7 cellular contexts compared by ENCODE assay signal in the genomic region with DNA sequence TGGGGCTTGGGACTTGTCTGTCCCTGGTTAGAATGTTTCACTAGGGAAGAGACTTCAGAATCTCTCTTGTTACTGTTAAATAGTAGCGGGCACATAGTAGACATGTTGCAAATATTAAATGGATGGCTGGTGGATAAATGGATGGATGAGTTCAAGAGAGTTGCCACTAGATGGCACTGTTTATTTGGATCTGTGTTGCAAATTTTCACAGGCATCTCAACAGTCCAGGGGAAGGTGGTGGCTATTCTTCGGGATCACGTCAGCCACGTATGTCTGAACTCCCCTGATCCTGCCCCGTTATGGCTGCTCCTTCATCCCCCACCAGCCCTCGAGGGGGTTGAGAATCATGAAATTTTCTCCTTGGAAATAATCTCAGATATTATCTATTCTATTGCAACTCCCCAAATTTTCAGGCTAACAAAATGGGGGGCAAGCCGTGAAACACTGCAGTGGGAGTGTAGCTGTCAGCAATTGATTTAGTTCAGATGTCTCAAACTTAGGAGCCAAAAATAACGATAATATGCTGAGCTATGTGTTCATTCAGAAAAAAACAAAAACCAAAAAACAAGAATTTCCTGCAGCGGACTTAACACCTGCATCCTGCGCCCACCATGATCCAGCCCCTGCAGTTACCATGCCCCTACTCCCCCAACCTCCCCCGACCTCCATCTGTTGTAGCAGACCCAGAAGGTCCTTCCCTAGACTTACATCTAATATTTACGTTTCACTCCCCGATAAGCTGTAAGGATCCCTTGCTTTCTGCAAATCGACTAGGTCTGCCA. TPM values are rescaled to one million over a fixed set of nuclear protein-coding genes. Genes with fewer than 3 reads are reported as not detected.
DNase-seq lines count a peak whose midpoint lies in the region; ATAC-seq and TF ChIP-seq lines count a peak whose summit lies in the region.

No MANE protein-coding gene starts in this region.

- H3K9me3 Mint-ChIP-seq in activated CD8-positive, alpha-beta T cell treated with anti-CD3 and anti-CD28 coated beads, Interleukin-2, amount 10 ng/mL, durations not matched to agents 7 days and 5 days (ENCODE audit: insufficient read depth), result no peaks in the 10 kb centered on the region

- CTCF ChIA-PET in activated CD8-positive, alpha-beta T cell treated with anti-CD3 and anti-CD28 coated beads, Interleukin-2, amount 10 ng/mL, durations not matched to agents 7 days and 5 days (lab: Charles Lee), result interaction anchor here (0.7 to 9.9 kb wide), 29 partner anchors 8 to 378 kb away, joined by 3 to 484 read pairs (median 9); a partner anchor contains a TSS

- no peak for TF ChIP-seq CTCF in omental fat pad (IDR thresholded peaks at IDR 0.05)

- H3K27ac Mint-ChIP-seq in activated CD8-positive, alpha-beta T cell treated with anti-CD3 and anti-CD28 coated beads, Interleukin-2, amount 10 ng/mL, durations not matched to agents 7 days and 5 days, result no peak overlapping the region

- POLR2A ChIA-PET in activated CD8-positive, alpha-beta T cell treated with anti-CD3 and anti-CD28 coated beads, Interleukin-2, amount 10 ng/mL, durations not matched to agents 7 days and 5 days (lab: Charles Lee), result interaction anchor here (0.6 to 2.8 kb wide), 4 partner anchors 29 to 378 kb away, joined by 3 to 17 read pairs (median 3); a partner anchor contains a TSS

- H3K27me3 Mint-ChIP-seq in activated CD8-positive, alpha-beta T cell treated with anti-CD3 and anti-CD28 coated beads, Interleukin-2, amount 10 ng/mL, durations not matched to agents 7 days and 5 days (ENCODE audit: low read depth), result no peaks in the 10 kb centered on the region

- DNase-seq in EH (ENCODE audit: low read depth) (peak; percentile 81), NCI-H446 treated with DMSO at 0.1 percent for 48 hours (lab: John Stamatoyannopoulos, UW) (peak; percentile 35), foreskin melanocyte (peak; percentile 54), omental fat pad (ENCODE audit: low spot score) (no peak)
- DNase-seq in activated CD8-positive, alpha-beta T cell treated with anti-CD3 and anti-CD28 coated beads, Interleukin-2, amount 10 ng/mL, durations not matched to agents 7 days and 5 days, result peak; percentile 58

- peak; percentile 86 for ATAC-seq in GM19452 (IDR thresholded peaks at IDR 0.05; ENCODE audit: unreplicated experiment)
- peak; percentile 83 for ATAC-seq in HG03439 (IDR thresholded peaks at IDR 0.05; ENCODE audit: unreplicated experiment)
- ATAC-seq in activated CD8-positive, alpha-beta T cell treated with anti-CD3 and anti-CD28 coated beads, Interleukin-2, amount 10 ng/mL, durations not matched to agents 7 days and 5 days, result peak; percentile 92
- ATAC-seq in omental fat pad (ENCODE audit: low FRiP score), result peak; percentile 77

- peak overlapping the region; percentile 31 for H3K4me3 Mint-ChIP-seq in activated CD8-positive, alpha-beta T cell treated with anti-CD3 and anti-CD28 coated beads, Interleukin-2, amount 10 ng/mL, durations not matched to agents 7 days and 5 days

- H3K4me1 Mint-ChIP-seq in activated CD8-positive, alpha-beta T cell treated with anti-CD3 and anti-CD28 coated beads, Interleukin-2, amount 10 ng/mL, durations not matched to agents 7 days and 5 days (ENCODE audit: low read depth), result peaks cover 22% of the 10 kb centered on the region

- no peaks in the 10 kb centered on the region for H3K36me3 Mint-ChIP-seq in activated CD8-positive, alpha-beta T cell treated with anti-CD3 and anti-CD28 coated beads, Interleukin-2, amount 10 ng/mL, durations not matched to agents 7 days and 5 days (ENCODE audit: low read depth)

RNA-seq across cellular contexts. Expression of a gene that starts 29.1 kb away (rescaled TPM):
- total RNA-seq in activated CD8-positive, alpha-beta T cell treated with anti-CD3 and anti-CD28 coated beads, Interleukin-2, amount 10 ng/mL, durations not matched to agents 7 days and 5 days, result 10 to 100 TPM; 12.9 to 14.5 TPM
- 10 to 100 TPM in 1 of 4 donors, 1 to 10 TPM in 3; 3.4 to 30.2 (median 9.1) TPM for total RNA-seq in omental fat pad

RNA-seq across cellular contexts. Expression of a gene that starts 58.9 kb away (rescaled TPM):
- 10 to 100 TPM; 28.3 to 30.4 TPM for total RNA-seq in activated CD8-positive, alpha-beta T cell treated with anti-CD3 and anti-CD28 coated beads, Interleukin-2, amount 10 ng/mL, durations not matched to agents 7 days and 5 days
- 10 to 100 TPM; 39.4 to 56.0 (median 53.4) TPM for total RNA-seq in omental fat pad
